In genomic region chr6:151119823-151120524, GRCh38 we compare ENCODE assay signal across 1 cellular context.
TF ChIP-seq lines count a peak whose summit lies in the region.

No MANE protein-coding gene starts in this region.

TF ChIP-seq in HepG2, 621 proteins besides CTCF, POLR2A, EP300 and RAD21 (continued from another document and continues in another):
- TF ChIP-seq ZNF407 (CRISPR knock-in tag; IDR thresholded peaks at IDR 0.05; ENCODE audit: not compliant biosample characterization) (peak; percentile 27), FOSL2 (CRISPR knock-in tag; IDR thresholded peaks at IDR 0.05) (peak; percentile 76), ZNF660 (CRISPR knock-in tag; IDR thresholded peaks at IDR 0.05; ENCODE audit: borderline replicate concordance, low read depth) (no peak), ZNF280D (CRISPR knock-in tag; IDR thresholded peaks at IDR 0.05) (peak; percentile 74; the same call in 1 of the 2 replicates), SOX5 (CRISPR knock-in tag; IDR thresholded peaks at IDR 0.05; ENCODE audit: borderline replicate concordance) (peak; percentile 91), PBX2 (CRISPR knock-in tag; IDR thresholded peaks at IDR 0.05) (peak; percentile 59; the same call in 1 of the 2 replicates), STAT6 (CRISPR knock-in tag; IDR thresholded peaks at IDR 0.05; ENCODE audit: borderline replicate concordance) (peak; percentile 80), ZFP1 (CRISPR knock-in tag; IDR thresholded peaks at IDR 0.05) (peak; percentile 72), ZNF558 (CRISPR knock-in tag; IDR thresholded peaks at IDR 0.05; ENCODE audit: borderline replicate concordance) (no peak), IRF1 (CRISPR knock-in tag; IDR thresholded peaks at IDR 0.05; ENCODE audit: low read depth) (peak; percentile 45; the same call in 1 of the 2 replicates), NR2C2 (CRISPR knock-in tag; IDR thresholded peaks at IDR 0.05; ENCODE audit: borderline replicate concordance) (peak; percentile 83), PHF5A (CRISPR knock-in tag; IDR thresholded peaks at IDR 0.05; ENCODE audit: low read depth, unreplicated experiment) (peak; percentile 81), ZNF605 (CRISPR knock-in tag; IDR thresholded peaks at IDR 0.05) (peak; percentile 78), GTF3A (CRISPR knock-in tag; conservative IDR thresholded peaks at IDR 0.05) (peak; percentile 83; the same call in 1 of the 2 replicates), TCF12 (IDR thresholded peaks at IDR 0.05) (no peak), TCF12 (CRISPR knock-in tag; IDR thresholded peaks at IDR 0.05) (peak; percentile 97), ZNF205 (CRISPR knock-in tag; IDR thresholded peaks at IDR 0.05) (no peak; the same call in 1 of the 2 replicates), GTF2F1 (IDR thresholded peaks at IDR 0.05; ENCODE audit: low read length) (peak; percentile 76; the same call in 1 of the 2 replicates), MXD4 (CRISPR knock-in tag; IDR thresholded peaks at IDR 0.05) (0 out of 2 replicates have a peak, but pooled peaks have one; percentile 59), ZNF225 (CRISPR knock-in tag; IDR thresholded peaks at IDR 0.05) (no peak), ZSCAN25 (CRISPR knock-in tag; IDR thresholded peaks at IDR 0.05) (peak; percentile 74; the same call in 1 of the 2 replicates), THAP9 (CRISPR knock-in tag; IDR thresholded peaks at IDR 0.05; ENCODE audit: borderline replicate concordance) (peak; percentile 60; the same call in 1 of the 2 replicates), THAP11 (CRISPR knock-in tag; IDR thresholded peaks at IDR 0.05) (peak; percentile 55; the same call in 1 of the 2 replicates), YY1 (IDR thresholded peaks at IDR 0.05; ENCODE audit: insufficient read depth, insufficient replicate concordance, low read depth, low read length) (peak; percentile 32), ARID5B (CRISPR knock-in tag; IDR thresholded peaks at IDR 0.05) (peak; percentile 99)
